9 cellular contexts compared by ENCODE assay signal in the genomic region with DNA sequence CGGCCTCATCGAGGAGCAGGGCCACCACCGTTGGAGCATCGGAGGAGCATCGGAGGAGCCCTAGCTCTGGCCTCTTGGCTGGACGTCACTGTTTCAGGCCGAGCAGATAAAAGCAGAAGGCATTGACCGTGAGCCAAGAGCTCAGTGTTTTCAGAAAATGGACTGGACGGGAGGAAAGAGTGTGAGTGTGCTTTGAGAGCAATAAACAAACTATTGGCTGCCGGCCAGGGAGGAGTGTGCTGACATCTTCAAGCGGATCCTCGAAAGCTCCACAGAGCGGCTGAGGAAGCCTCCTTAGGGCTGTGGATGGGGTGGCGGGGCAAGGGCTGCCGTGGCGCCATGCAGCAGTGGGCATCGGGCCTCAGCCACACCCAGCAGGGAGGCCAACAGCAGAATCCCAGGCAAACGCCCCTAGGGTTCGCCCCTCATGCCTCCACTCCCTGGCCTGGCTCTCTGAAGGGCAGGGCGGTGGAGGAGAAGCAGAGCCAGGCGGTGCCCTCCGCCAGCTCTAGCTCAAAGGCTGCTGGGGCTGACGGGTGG. TPM values are rescaled to one million over a fixed set of nuclear protein-coding genes. Genes with fewer than 3 reads are reported as not detected.
DNase-seq lines count a peak whose midpoint lies in the region; ATAC-seq and TF ChIP-seq lines count a peak whose summit lies in the region.
"Had no signal": no experiment of that assay in that cellular context is flagged by ENCODE, and none has a peak within 500 bp of the region (broad histone marks: within the 10 kb centered on the region; RNA-seq: fewer than 3 reads in every experiment).

No MANE protein-coding gene starts in this region.

- H3K27me3 ChIP-seq in esophagus muscularis mucosa = no peaks in the 10 kb centered on the region

- peaks cover 13% of the 10 kb centered on the region for H3K4me1 Mint-ChIP-seq in neural crest cell

- peak overlapping the region; percentile 83 for H3K27ac Mint-ChIP-seq in neural crest cell (ENCODE audit: unreplicated experiment)

- no peaks in the 10 kb centered on the region for H3K9me3 Mint-ChIP-seq in neural crest cell

- TF ChIP-seq EP300 in esophagus muscularis mucosa (IDR thresholded peaks at IDR 0.05) = no peak

- WGBS in esophagus muscularis mucosa = 41% methylated on average over 20 of the region's 23 CpGs

- H3K4me3 Mint-ChIP-seq in neural crest cell = no peak overlapping the region

- no peak for ATAC-seq in HG03378 (IDR thresholded peaks at IDR 0.05; ENCODE audit: unreplicated experiment)

- no peaks in the 10 kb centered on the region for H3K27me3 Mint-ChIP-seq in neural crest cell (ENCODE audit: low read depth)

- H3K4me1 ChIP-seq in esophagus muscularis mucosa = peaks cover 8 to 15% (median 14%) of the 10 kb centered on the region in 4 donors

- TF ChIP-seq CTCF in neural crest cell (conservative IDR thresholded peaks at IDR 0.05) = no peak
- TF ChIP-seq CTCF in esophagus muscularis mucosa (IDR thresholded peaks at IDR 0.05) = no peak

- no peaks in the 10 kb centered on the region for H3K36me3 ChIP-seq in esophagus muscularis mucosa

- DNase-seq in DMS79 (lab: John Stamatoyannopoulos, UW) = peak; percentile 83
- peak; percentile 20 for DNase-seq in NCI-H345 treated with DMSO at 0.1 percent for 48 hours (lab: John Stamatoyannopoulos, UW; ENCODE audit: unreplicated experiment)
- peak; percentile 45 for DNase-seq in cerebellum (ENCODE audit: low spot score)
- DNase-seq in neural crest cell (ENCODE audit: low read depth, low spot score) = no peak
- DNase-seq in esophagus muscularis mucosa (ENCODE audit: extremely low spot score) = no peak
- no peak for DNase-seq in activated gamma-delta T cell (lab: John Stamatoyannopoulos, UW)
- no peak for DNase-seq in stimulated activated CD4-positive, alpha-beta T cell treated with anti-CD3 and anti-CD28 coated beads, Interleukin-4, amount 100 ng/mL, for 1 hour

- intact Hi-C loops in esophagus muscularis mucosa (cut with DNase I) = no loop called here

- no peak overlapping the region for H3K27ac ChIP-seq in esophagus muscularis mucosa (replicated peaks in 1 of 4)

- no peak for TF ChIP-seq POLR2A in esophagus muscularis mucosa (IDR thresholded peaks at IDR 0.05; ENCODE audit: low read depth)

- no peaks in the 10 kb centered on the region for H3K9me3 ChIP-seq in esophagus muscularis mucosa

- H3K36me3 Mint-ChIP-seq in neural crest cell (ENCODE audit: low read depth) = peaks cover 2% of the 10 kb centered on the region

- H3K4me3 ChIP-seq in esophagus muscularis mucosa = peak overlapping the region in 1 of 4 donors; percentile 5
- H3K4me3 ChIP-seq: lung had no signal

RNA-seq across cellular contexts. Expression of a gene that starts 41.8 kb away (rescaled TPM):
- total RNA-seq in cerebellum = 8.3 TPM
- total RNA-seq in neural crest cell = 6.8 and 7.0 TPM in 2 replicates
- total RNA-seq in esophagus muscularis mucosa = 10 to 100 TPM; 46.4 to 95.3 (median 63.7) TPM

Comparison
In these comparisons a context has a peak if more than half of its experiments do, and no peak if none do; other contexts are left out.
1. DNase-seq: peak in DMS79 (single experiment), NCI-H345 treated with DMSO at 0.1 percent for 48 hours (single experiment) and cerebellum (single experiment); none in neural crest cell (single experiment), esophagus muscularis mucosa (single experiment), activated gamma-delta T cell (single experiment) and stimulated activated CD4-positive, alpha-beta T cell treated with anti-CD3 and anti-CD28 coated beads, Interleukin-4, amount 100 ng/mL, for 1 hour (single experiment).